In the genomic region with DNA sequence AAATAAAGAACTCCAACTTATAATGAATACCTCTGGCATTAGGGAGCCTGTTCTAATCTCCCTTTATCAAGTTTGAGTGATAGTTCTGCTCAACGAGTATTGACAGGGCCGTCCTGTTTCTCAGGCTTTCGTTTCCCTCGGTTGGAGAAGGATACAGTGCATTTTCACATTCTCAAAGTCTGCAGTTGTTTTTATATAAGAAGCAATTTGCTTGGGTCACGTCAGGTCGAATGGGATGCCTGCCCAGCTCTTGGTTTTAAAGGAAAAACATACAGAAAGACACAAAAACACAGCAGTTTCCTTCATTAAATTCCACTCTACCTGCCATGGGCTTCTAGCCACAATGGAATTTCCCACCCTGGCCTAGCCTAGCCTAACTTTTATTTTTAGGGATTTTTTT, we compare ENCODE assay signal across 12 cellular contexts.
DNase-seq lines count a peak whose midpoint lies in the region; ATAC-seq, FAIRE-seq and TF ChIP-seq lines count a peak whose summit lies in the region.
"Had no signal": no experiment of that assay in that cellular context is flagged by ENCODE, and none has a peak within 500 bp of the region (broad histone marks: within the 10 kb centered on the region; RNA-seq: fewer than 3 reads in every experiment).

No MANE protein-coding gene starts in this region.

- POLR2A ChIA-PET in HepG2 (lab: Yijun Ruan, JAX): no interaction called here

- H3F3A ChIP-seq in neural progenitor cell (ENCODE audit: low read depth): peaks cover 26% of the 10 kb centered on the region

- H3K9me3 ChIP-seq in right lobe of liver: no peaks in the 10 kb centered on the region
- H3K9me3 ChIP-seq in HepG2 (ENCODE audit: low read length): no peaks in the 10 kb centered on the region
- no peaks in the 10 kb centered on the region for H3K9me3 ChIP-seq in neural progenitor cell (ENCODE audit: low read depth)

- H3K36me3 ChIP-seq in right lobe of liver: no peaks in the 10 kb centered on the region
- H3K36me3 ChIP-seq in HepG2 (replicated peaks in 1 of 2; ENCODE audit: control insufficient read depth in 1 of 2, insufficient read depth in 2 of 2, low read length in 2 of 2): no peaks in the 10 kb centered on the region
- H3K36me3 ChIP-seq in neural progenitor cell: no peaks in the 10 kb centered on the region

- H3K9me3 Mint-ChIP-seq in neural progenitor cell: peaks cover 13% of the 10 kb centered on the region
- peaks cover 6 to 21% of the 10 kb centered on the region in 2 donors for H3K9me3 Mint-ChIP-seq in stimulated activated naive CD8-positive, alpha-beta T cell treated with anti-CD3 and anti-CD28 coated beads, Interleukin-15, amount 100 ng/mL, for 72 hours

- no peak overlapping the region for H3K4me3 Mint-ChIP-seq in neural progenitor cell
- no peak overlapping the region for H3K4me3 Mint-ChIP-seq in stimulated activated naive CD8-positive, alpha-beta T cell treated with anti-CD3 and anti-CD28 coated beads, Interleukin-15, amount 100 ng/mL, for 72 hours

- no peaks in the 10 kb centered on the region for H3K36me3 Mint-ChIP-seq in neural progenitor cell

- no peak for TF ChIP-seq POLR2A in right lobe of liver (IDR thresholded peaks at IDR 0.05)
- TF ChIP-seq POLR2A in HepG2 (IDR thresholded peaks at IDR 0.05; ENCODE audit: insufficient read depth in 1 of 2, low read depth in 2 of 2, low read length in 2 of 2): no peak

- no peak overlapping the region for H3K9ac ChIP-seq in HepG2 (ENCODE audit: insufficient read depth, low read depth, low read length)
- H3K9ac ChIP-seq in neural progenitor cell: no peak overlapping the region
- H3K9ac ChIP-seq: KMS-11 had no signal

- CTCF ChIA-PET in HepG2 (lab: Yijun Ruan, JAX; ENCODE audit: low intra/inter-chr PET ratio, low total read pairs): no interaction called here

- intact Hi-C loops in right lobe of liver (cut with DNase I) (no loop called here), HepG2 (cut with micrococcal nuclease; ENCODE audit: unreplicated experiment) (no loop called here)

- H3K4me3 ChIP-seq in right lobe of liver: no peak overlapping the region
- H3K4me3 ChIP-seq in HepG2 (replicated peaks in 1 of 3; ENCODE audit: insufficient read depth in 1 of 3, low read depth in 2 of 3, low read length in 3 of 3): no peak overlapping the region
- no peak overlapping the region for H3K4me3 ChIP-seq in fibroblast of pulmonary artery (replicated peaks; ENCODE audit: low read depth, low read length)
- no peak overlapping the region for H3K4me3 ChIP-seq in neural progenitor cell

- H4K20me1 ChIP-seq in HepG2 (ENCODE audit: insufficient read depth, low read length): no peaks in the 10 kb centered on the region
- H4K20me1 ChIP-seq in neural progenitor cell (ENCODE audit: low read depth): no peaks in the 10 kb centered on the region

- DNase-seq in right lobe of liver: no peak
- DNase-seq in HepG2 (ENCODE audit: low spot score): no peak
- DNase-seq in fibroblast of pulmonary artery (ENCODE audit: low read depth): peak; percentile 71
- DNase-seq in neural progenitor cell (ENCODE audit: low spot score): peak; percentile 29
- no peak for DNase-seq in stimulated activated naive CD8-positive, alpha-beta T cell treated with anti-CD3 and anti-CD28 coated beads, Interleukin-15, amount 100 ng/mL, for 72 hours
- DNase-seq in GM19238 (ENCODE audit: insufficient read length, low spot score): no peak
- DNase-seq in D721Med (ENCODE audit: insufficient read length, low spot score): no peak
- DNase-seq in NCI-H2171 (lab: John Stamatoyannopoulos, UW): no peak
- DNase-seq: ACHN, activated gamma-delta T cell treated with Interleukin-2 at 50 U/mL for 16 hours, foreskin keratinocyte had no signal

- in situ Hi-C loops in HepG2 (cut with HindIII; ENCODE audit: extremely low pct_ligation_motif_present, low pct_unique_long_range_greater_than_20kb): no loop called here

- peaks cover 25% of the 10 kb centered on the region for H3K4me1 Mint-ChIP-seq in neural progenitor cell
- H3K4me1 Mint-ChIP-seq in stimulated activated naive CD8-positive, alpha-beta T cell treated with anti-CD3 and anti-CD28 coated beads, Interleukin-15, amount 100 ng/mL, for 72 hours: no peaks in the 10 kb centered on the region

- no peaks in the 10 kb centered on the region for H3K27me3 Mint-ChIP-seq in neural progenitor cell (ENCODE audit: insufficient read depth, low read depth)
- no peaks in the 10 kb centered on the region for H3K27me3 Mint-ChIP-seq in stimulated activated naive CD8-positive, alpha-beta T cell treated with anti-CD3 and anti-CD28 coated beads, Interleukin-15, amount 100 ng/mL, for 72 hours

- H3K4me1 ChIP-seq in right lobe of liver (peaks cover 0 to 27% (median 7%) of the 10 kb centered on the region in 4 donors), HepG2 (ENCODE audit: insufficient read depth, low read length) (peaks cover 14% of the 10 kb centered on the region), neural progenitor cell (peaks cover 28% of the 10 kb centered on the region)

- no TSS peak for BruUV-seq in HepG2 (replicated peaks; lab: Mats Ljungman, UMichigan)

- FAIRE-seq in HepG2 (lab: Jason Lieb, UNC): no peak
- FAIRE-seq in D721Med (lab: Jason Lieb, UNC): no peak

- H3K4me2 ChIP-seq in HepG2 (ENCODE audit: low read depth, low read length) (no peak overlapping the region), neural progenitor cell (peak overlapping the region; percentile 25)
- H3K4me2 ChIP-seq: KMS-11 had no signal

- no peak overlapping the region for H2AFZ ChIP-seq in HepG2 (ENCODE audit: low read length)
- no peak overlapping the region for H2AFZ ChIP-seq in neural progenitor cell (replicated peaks)

- TF ChIP-seq EP300 in HepG2 (IDR thresholded peaks at IDR 0.05; ENCODE audit: low read depth in 2 of 2, low read length in 2 of 2) (no peak), HepG2 (CRISPR knock-in tag; IDR thresholded peaks at IDR 0.05; ENCODE audit: borderline replicate concordance) (no peak)

- peak overlapping the region; percentile 71 for H3K27ac Mint-ChIP-seq in neural progenitor cell
- no peak overlapping the region for H3K27ac Mint-ChIP-seq in stimulated activated naive CD8-positive, alpha-beta T cell treated with anti-CD3 and anti-CD28 coated beads, Interleukin-15, amount 100 ng/mL, for 72 hours

- H3K27me3 ChIP-seq in right lobe of liver (no peaks in the 10 kb centered on the region), HepG2 (ENCODE audit: control insufficient read depth in 1 of 2, insufficient read depth in 2 of 2, low read length in 2 of 2) (no peaks in the 10 kb centered on the region), neural progenitor cell (no peaks in the 10 kb centered on the region)
- H3K27me3 ChIP-seq: foreskin keratinocyte had no signal

- H3K79me2 ChIP-seq in HepG2 (ENCODE audit: insufficient read depth, low read length) (no peaks in the 10 kb centered on the region), neural progenitor cell (ENCODE audit: low read depth) (no peaks in the 10 kb centered on the region)

- H3K27ac ChIP-seq in right lobe of liver: peak overlapping the region in 2 of 3 donors; percentile 7 to 76
- no peak overlapping the region for H3K27ac ChIP-seq in HepG2 (ENCODE audit: extremely low read length, insufficient read depth, low read length)
- peak overlapping the region; percentile 62 for H3K27ac ChIP-seq in neural progenitor cell
- H3K27ac ChIP-seq: foreskin keratinocyte, KMS-11 had no signal

- TF ChIP-seq CTCF in right lobe of liver (IDR thresholded peaks at IDR 0.05) (no peak), HepG2 (CRISPR knock-in tag; IDR thresholded peaks at IDR 0.05) (no peak), fibroblast of pulmonary artery (IDR thresholded peaks at IDR 0.05; ENCODE audit: low read length, missing control alignments) (no peak), neural progenitor cell (IDR thresholded peaks at IDR 0.05) (no peak), D721Med (IDR thresholded peaks at IDR 0.05; ENCODE audit: insufficient read depth, missing control alignments) (no peak)

- WGBS in right lobe of liver (ENCODE audit: insufficient coverage, low coverage, low lambda C conversion rate, missing lambda C conversion rate): 30% methylated on average over 6 of the region's 6 CpGs
- WGBS in HepG2 (ENCODE audit: low lambda C conversion rate): 87% methylated on average over 6 of the region's 6 CpGs

- no peak for TF ChIP-seq RAD21 in HepG2 (CRISPR knock-in tag; IDR thresholded peaks at IDR 0.05)

- ATAC-seq in right lobe of liver (peak; percentile 51 to 72 (median 56)), HepG2 (no peak)
- ATAC-seq in stimulated activated naive CD8-positive, alpha-beta T cell treated with anti-CD3 and anti-CD28 coated beads, Interleukin-15, amount 100 ng/mL, for 72 hours: no peak
- ATAC-seq: foreskin keratinocyte had no signal

TF ChIP-seq in HepG2, 621 proteins besides CTCF, POLR2A, EP300 and RAD21:
- TF ChIP-seq, protein P1, sequence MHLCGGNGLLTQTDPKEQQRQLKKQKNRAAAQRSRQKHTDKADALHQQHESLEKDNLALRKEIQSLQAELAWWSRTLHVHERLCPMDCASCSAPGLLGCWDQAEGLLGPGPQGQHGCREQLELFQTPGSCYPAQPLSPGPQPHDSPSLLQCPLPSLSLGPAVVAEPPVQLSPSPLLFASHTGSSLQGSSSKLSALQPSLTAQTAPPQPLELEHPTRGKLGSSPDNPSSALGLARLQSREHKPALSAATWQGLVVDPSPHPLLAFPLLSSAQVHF (CRISPR knock-in tag; IDR thresholded peaks at IDR 0.05): no peak
- no peak for TF ChIP-seq TEAD2 (CRISPR knock-in tag; IDR thresholded peaks at IDR 0.05)
- no peak for TF ChIP-seq ZNF160 (CRISPR knock-in tag; IDR thresholded peaks at IDR 0.05)
- TF ChIP-seq IKZF1 (IDR thresholded peaks at IDR 0.05): no peak
TF ChIP-seq in HepG2: peak in this region for 0.

Comparison
In these comparisons a context has a peak if more than half of its experiments do, and no peak if none do; other contexts are left out.
1. ATAC-seq: peak in right lobe of liver (4 of 4); none in HepG2 (single experiment) and stimulated activated naive CD8-positive, alpha-beta T cell treated with anti-CD3 and anti-CD28 coated beads, Interleukin-15, amount 100 ng/mL, for 72 hours (single experiment).
2. DNase-seq: peak in fibroblast of pulmonary artery (single experiment) and neural progenitor cell (single experiment); none in right lobe of liver (0 of 3), HepG2 (single experiment), stimulated activated naive CD8-positive, alpha-beta T cell treated with anti-CD3 and anti-CD28 coated beads, Interleukin-15, amount 100 ng/mL, for 72 hours (0 of 2), GM19238 (single experiment), D721Med (single experiment) and NCI-H2171 (single experiment).